Comparison of ENCODE assay signal across 8 cellular contexts in the genomic region with DNA sequence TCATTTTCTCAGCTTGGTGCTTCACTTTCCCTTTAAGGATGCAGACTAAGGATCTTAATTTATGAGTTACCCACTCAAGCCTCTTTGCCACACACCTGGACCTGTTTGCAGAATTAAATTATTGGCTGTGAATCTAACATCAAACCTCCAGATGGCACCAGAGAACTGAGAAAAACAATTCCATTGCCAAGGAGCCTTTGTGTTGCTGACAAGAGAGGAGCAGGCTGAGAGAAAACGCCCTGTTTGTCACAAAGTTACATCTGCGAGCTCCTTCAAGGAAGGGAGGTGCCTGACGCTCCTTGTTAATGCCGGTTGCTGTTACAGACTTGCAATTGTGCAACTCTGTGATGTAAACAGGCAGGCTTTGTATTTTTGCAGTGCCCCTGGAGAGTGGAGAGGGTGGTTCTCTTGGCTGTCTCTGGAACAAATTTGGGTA. TPM values are rescaled to one million over a fixed set of nuclear protein-coding genes. Genes with fewer than 3 reads are reported as not detected.
DNase-seq lines count a peak whose midpoint lies in the region; ATAC-seq and TF ChIP-seq lines count a peak whose summit lies in the region.

No MANE protein-coding gene starts in this region.

- H3K9me3 ChIP-seq in AG04450 (ENCODE audit: control insufficient read depth, insufficient read depth, low read length), result no peaks in the 10 kb centered on the region; the same call in 1 of the 2 replicates

- CTCF ChIA-PET in AG04450 (lab: Charles Lee) (interaction anchor here (0.7 to 5.0 kb wide), 35 partner anchors 9 to 870 kb away, joined by 3 to 33 read pairs (median 5); a partner anchor contains a TSS), GM10248 (lab: Yijun Ruan, JAX) (interaction anchor here (0.9 to 1.8 kb wide), 14 partner anchors 9 to 788 kb away, joined by 3 to 8 read pairs (median 4); no protein-coding TSS in a partner anchor)

- POLR2A ChIA-PET in AG04450 (lab: Yijun Ruan, JAX), result no interaction called here
- POLR2A ChIA-PET in GM10248 (lab: Yijun Ruan, JAX), result no interaction called here

- peak; percentile 96 for ATAC-seq in esophagus mucosa

- DNase-seq in AG04450 (ENCODE audit: low read depth, low spot score), result peak; percentile 37
- peak; percentile 18 for DNase-seq in GM10248 (ENCODE audit: extremely low spot score)
- peak; percentile 76 to 96 (median 82) for DNase-seq in NCI-H1417 (lab: John Stamatoyannopoulos, UW)
- DNase-seq in SKM-1 treated with dmso at 0.1 percent for 144 hours (lab: John Stamatoyannopoulos, UW; ENCODE audit: unreplicated experiment), result peak; percentile 62
- peak; percentile 58 for DNase-seq in middle frontal gyrus (ENCODE audit: extremely low spot score, low spot score)
- no peak for DNase-seq in activated gamma-delta T cell treated with Interleukin-2 at 50 U/mL for 16 hours
- no peak for DNase-seq in activated CD8-positive, alpha-beta memory T cell treated with anti-CD3 and anti-CD28 coated beads for 24 hours

- H3K27ac ChIP-seq in AG04450 (ENCODE audit: low read depth, low read length), result no peak overlapping the region

- peak; percentile 57 for TF ChIP-seq CTCF in AG04450 (IDR thresholded peaks at IDR 0.05; ENCODE audit: low read depth, low read length)
- TF ChIP-seq CTCF in GM10248 (IDR thresholded peaks at IDR 0.05; ENCODE audit: control extremely low read depth, extremely low read depth, low read depth, missing control alignments), result peak; percentile 35

- H3K4me3 ChIP-seq in AG04450 (ENCODE audit: low read depth, low read length), result no peak overlapping the region

- peaks cover 17% of the 10 kb centered on the region for H3K27me3 ChIP-seq in AG04450 (ENCODE audit: control insufficient read depth, insufficient read depth, low read length)

RNA-seq across cellular contexts. Expression of a gene that starts 36.3 kb away (rescaled TPM):
- not detected in 2 replicates for polyA plus RNA-seq in AG04450 (2011; rRNA removed)
- not detected in 2 replicates for polyA minus RNA-seq in AG04450 (2011; rRNA and poly(A)+ RNA removed)
- total RNA-seq in esophagus mucosa, result not detected

Comparison
In these comparisons a context has a peak if more than half of its experiments do, and no peak if none do; other contexts are left out.
1. DNase-seq: peak in AG04450 (single experiment), GM10248 (single experiment), NCI-H1417 (3 of 3), SKM-1 treated with dmso at 0.1 percent for 144 hours (single experiment) and middle frontal gyrus (single experiment); none in activated gamma-delta T cell treated with Interleukin-2 at 50 U/mL for 16 hours (single experiment) and activated CD8-positive, alpha-beta memory T cell treated with anti-CD3 and anti-CD28 coated beads for 24 hours (single experiment).